ENCODE assay signal across 8 cellular contexts in genomic region chr5:113678924-113679575, GRCh38.
DNase-seq lines count a peak whose midpoint lies in the region; ATAC-seq and TF ChIP-seq lines count a peak whose summit lies in the region.

No MANE protein-coding gene starts in this region.

- no peak overlapping the region for H3K27ac ChIP-seq in OCI-LY3 (ENCODE audit: low read length)
- H3K27ac ChIP-seq in colonic mucosa = no peak overlapping the region

- H3K36me3 ChIP-seq in BJ (ENCODE audit: control insufficient read depth, insufficient read depth, low read length) (no peaks in the 10 kb centered on the region), OCI-LY3 (replicated peaks; ENCODE audit: low read depth, low read length) (no peaks in the 10 kb centered on the region), colonic mucosa (no peaks in the 10 kb centered on the region)

- no peak overlapping the region for H2AFZ ChIP-seq in OCI-LY3 (ENCODE audit: low read depth, low read length)

- no peaks in the 10 kb centered on the region for H3K9me3 ChIP-seq in OCI-LY3 (ENCODE audit: insufficient read depth, low read length)
- no peaks in the 10 kb centered on the region for H3K9me3 ChIP-seq in colonic mucosa

- H3K9ac ChIP-seq in OCI-LY3 (ENCODE audit: low read length) (no peak overlapping the region), colonic mucosa (ENCODE audit: low read depth in 2 of 2, low read length in 2 of 2) (no peak overlapping the region)

- POLR2A ChIA-PET in BJ (lab: Charles Lee) = no interaction called here

- no peak overlapping the region for H3K4me2 ChIP-seq in OCI-LY3 (ENCODE audit: low read length)

- no peak overlapping the region for H3K4me3 ChIP-seq in BJ (ENCODE audit: low read depth, low read length)
- no peak overlapping the region for H3K4me3 ChIP-seq in OCI-LY3 (ENCODE audit: low read length)
- no peak overlapping the region for H3K4me3 ChIP-seq in colonic mucosa

- intact Hi-C loops in colonic mucosa (cut with DNase I) = loop anchor here (5.0 kb wide), 1 partner anchor 773 kb away; no protein-coding TSS in a partner anchor

- peak; percentile 84 for ATAC-seq in HG03354 (IDR thresholded peaks at IDR 0.05; ENCODE audit: poor library complexity, severe bottlenecking, unreplicated experiment)

- CTCF ChIA-PET in BJ (lab: Yijun Ruan, JAX) = interaction anchor here (0.6 to 1.8 kb wide), 9 partner anchors 14 to 1109 kb away, joined by 3 to 10 read pairs (median 3); no protein-coding TSS in a partner anchor

- in situ Hi-C loops in GM13977 (cut with MboI; ENCODE audit: low pct_unique_long_range_greater_than_20kb, low sequenced_read_pairs, unreplicated experiment) = loop anchor here (25.0 kb wide), 1 partner anchor 783 kb away; no protein-coding TSS in a partner anchor

- peak; percentile 76 for TF ChIP-seq CTCF in BJ (IDR thresholded peaks at IDR 0.05; ENCODE audit: insufficient read depth, low read depth, low read length)
- TF ChIP-seq CTCF in GM13977 (IDR thresholded peaks at IDR 0.05; ENCODE audit: extremely low read depth, insufficient read depth, missing control alignments) = peak; percentile 81
- peak; percentile 56 for TF ChIP-seq CTCF in OCI-LY3 (IDR thresholded peaks at IDR 0.05; ENCODE audit: low read depth, low read length)
- TF ChIP-seq CTCF in colonic mucosa (IDR thresholded peaks at IDR 0.05) = peak; percentile 60

- no peak for DNase-seq in BJ (ENCODE audit: low read depth)
- DNase-seq in GM13977 (ENCODE audit: low spot score) = peak; percentile 24
- DNase-seq in colonic mucosa = peak; percentile 38
- peak; percentile 66 for DNase-seq in medulla oblongata (ENCODE audit: extremely low spot score)
- no peak for DNase-seq in NK-92 (lab: John Stamatoyannopoulos, UW; ENCODE audit: unreplicated experiment)
- DNase-seq in NK-92 treated with Interleukin-12 subunit alpha and Interleukin-12 subunit beta, amount 100 ng/mL, for 24 hours (lab: John Stamatoyannopoulos, UW) = no peak

- H3K27me3 ChIP-seq in BJ (ENCODE audit: control insufficient read depth, insufficient read depth, low read length) (no peaks in the 10 kb centered on the region), OCI-LY3 (ENCODE audit: low read depth, low read length) (no peaks in the 10 kb centered on the region), colonic mucosa (no peaks in the 10 kb centered on the region)

- no peaks in the 10 kb centered on the region for H4K20me1 ChIP-seq in OCI-LY3 (ENCODE audit: insufficient read depth, low read length)

- H3K4me1 ChIP-seq in OCI-LY3 (ENCODE audit: low read length) (no peaks in the 10 kb centered on the region), colonic mucosa (no peaks in the 10 kb centered on the region)

- H3K79me2 ChIP-seq in OCI-LY3 (ENCODE audit: low read length) = no peaks in the 10 kb centered on the region

Comparison
In these comparisons a context has a peak if more than half of its experiments do, and no peak if none do; other contexts are left out.
1. DNase-seq: peak in GM13977 (single experiment), colonic mucosa (single experiment) and medulla oblongata (single experiment); none in BJ (single experiment), NK-92 (single experiment) and NK-92 treated with Interleukin-12 subunit alpha and Interleukin-12 subunit beta, amount 100 ng/mL, for 24 hours (single experiment).
2. Peak in every context shown above with its lines, with median percentiles within 50 percentile points of each other: CTCF ChIP-seq.